ENCODE assay signal across 1 cellular context in genomic region chr7:24827027-24827426, GRCh38.
TF ChIP-seq lines count a peak whose summit lies in the region.

No MANE protein-coding gene starts in this region.

TF ChIP-seq in HepG2, 621 proteins besides CTCF, POLR2A, EP300 and RAD21 (continued from another document):
- no peak for TF ChIP-seq USF2 (IDR thresholded peaks at IDR 0.05; ENCODE audit: low read depth, low read length)
- TF ChIP-seq USF2 (CRISPR knock-in tag; IDR thresholded peaks at IDR 0.05; ENCODE audit: borderline replicate concordance) = no peak
- TF ChIP-seq EZH2 (conservative IDR thresholded peaks at IDR 0.05; ENCODE audit: low read depth, low read length) = no peak
